8 cellular contexts compared by ENCODE assay signal in the genomic region with DNA sequence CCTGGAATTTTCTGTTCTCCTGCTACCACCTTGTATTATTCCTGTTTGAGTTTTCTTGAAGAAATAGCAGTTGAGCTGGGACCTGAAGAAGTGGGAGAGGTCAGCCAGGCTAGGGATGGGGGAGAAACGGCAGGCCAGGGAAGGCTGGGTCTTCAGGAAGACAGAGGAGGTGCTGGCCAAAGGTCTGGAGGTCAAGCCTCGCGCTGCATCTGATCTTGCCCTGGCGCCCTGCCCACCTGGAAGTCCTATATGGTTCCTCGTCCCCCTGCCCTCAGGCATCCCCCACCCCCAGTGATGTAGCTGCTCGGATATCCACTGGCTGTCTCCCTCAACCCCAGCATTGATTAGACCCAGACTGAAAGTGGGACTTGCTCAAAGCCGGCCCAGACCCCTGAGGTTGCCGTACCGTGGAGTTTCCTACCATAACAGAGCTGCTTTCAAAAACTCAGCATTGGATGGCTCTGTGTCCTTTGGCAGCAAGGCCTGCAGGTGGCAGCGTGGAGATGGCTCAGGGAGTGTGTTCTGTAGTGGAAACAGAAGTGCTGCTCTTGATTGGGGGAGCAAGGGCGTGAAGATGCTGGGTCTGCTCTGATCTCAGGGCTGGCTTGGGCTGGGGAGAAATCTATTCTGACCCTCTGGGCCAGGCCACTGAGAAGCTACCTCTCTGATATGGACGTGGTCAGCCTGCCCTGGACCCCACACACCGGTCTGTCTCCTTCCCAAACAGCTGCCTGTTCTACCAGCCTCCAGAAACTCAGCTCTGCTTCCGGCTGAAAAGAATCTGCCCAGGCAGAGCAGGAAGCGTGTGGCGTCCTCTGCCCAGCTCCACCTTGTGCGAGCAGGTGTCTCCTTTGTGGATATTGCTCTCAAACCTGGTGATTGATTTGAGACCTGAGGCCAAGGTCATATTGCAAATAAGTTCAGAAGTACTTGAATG.
A peak's percentile ranks its signal among the peaks of the same experiment; 100 is the strongest.
DNase-seq lines count a peak whose midpoint lies in the region; ATAC-seq and TF ChIP-seq lines count a peak whose summit lies in the region.

No MANE protein-coding gene starts in this region.

- no peaks in the 10 kb centered on the region for H3K9me3 Mint-ChIP-seq in stimulated activated memory B cell treated with anti-CD40 and anti-IgM and Interleukin-4, amounts not matched to agents 10 μg/mL and 1 μg/mL and 100 μg/mL, for 72 hours

- H3K27ac Mint-ChIP-seq in stimulated activated memory B cell treated with anti-CD40 and anti-IgM and Interleukin-4, amounts not matched to agents 10 μg/mL and 1 μg/mL and 100 μg/mL, for 72 hours: no peak overlapping the region

- DNase-seq in GM03348 (ENCODE audit: low spot score): peak; percentile 79
- DNase-seq in NCI-H2171 (lab: John Stamatoyannopoulos, UW): peak; percentile 70
- peak; percentile 56 to 74 for DNase-seq in dermis microvascular lymphatic vessel endothelial cell (ENCODE audit: low read depth in 2 of 2)
- DNase-seq in lower lobe of right lung: peak; percentile 61
- DNase-seq in cortex of kidney (lab: John Stamatoyannopoulos, UW): no peak

- no peaks in the 10 kb centered on the region for H3K4me1 Mint-ChIP-seq in stimulated activated memory B cell treated with anti-CD40 and anti-IgM and Interleukin-4, amounts not matched to agents 10 μg/mL and 1 μg/mL and 100 μg/mL, for 72 hours

- no peak overlapping the region for H3K27ac ChIP-seq in lower lobe of right lung

- peak; percentile 51 for TF ChIP-seq CTCF in WI38 (IDR thresholded peaks at IDR 0.05; ENCODE audit: low read depth, low read length)
- TF ChIP-seq CTCF in lower lobe of right lung (IDR thresholded peaks at IDR 0.05): peak; percentile 54

- no peaks in the 10 kb centered on the region for H3K27me3 ChIP-seq in lower lobe of right lung (ENCODE audit: low read depth)

- no peaks in the 10 kb centered on the region for H3K36me3 ChIP-seq in lower lobe of right lung

- H3K4me3 Mint-ChIP-seq in stimulated activated memory B cell treated with anti-CD40 and anti-IgM and Interleukin-4, amounts not matched to agents 10 μg/mL and 1 μg/mL and 100 μg/mL, for 72 hours: no peak overlapping the region

- H3K27me3 Mint-ChIP-seq in stimulated activated memory B cell treated with anti-CD40 and anti-IgM and Interleukin-4, amounts not matched to agents 10 μg/mL and 1 μg/mL and 100 μg/mL, for 72 hours: peaks cover 21% of the 10 kb centered on the region

- no peak overlapping the region for H3K4me3 ChIP-seq in WI38 (ENCODE audit: low read depth, low read length)
- H3K4me3 ChIP-seq in lower lobe of right lung: no peak overlapping the region

- no peaks in the 10 kb centered on the region for H3K36me3 Mint-ChIP-seq in stimulated activated memory B cell treated with anti-CD40 and anti-IgM and Interleukin-4, amounts not matched to agents 10 μg/mL and 1 μg/mL and 100 μg/mL, for 72 hours

- no peaks in the 10 kb centered on the region for H3K9me3 ChIP-seq in lower lobe of right lung

- intact Hi-C loops in lower lobe of right lung (cut with DNase I): no loop called here

- ATAC-seq in HG02678 (IDR thresholded peaks at IDR 0.05; ENCODE audit: unreplicated experiment): peak; percentile 93
- ATAC-seq in lower lobe of right lung: peak; percentile 74 to 81
- peak; percentile 78 for ATAC-seq in stimulated activated memory B cell treated with anti-CD40 and anti-IgM and Interleukin-4, amounts not matched to agents 10 μg/mL and 1 μg/mL and 100 μg/mL, for 72 hours

- peaks cover 14% of the 10 kb centered on the region for H3K4me1 ChIP-seq in lower lobe of right lung
